In the genomic region with DNA sequence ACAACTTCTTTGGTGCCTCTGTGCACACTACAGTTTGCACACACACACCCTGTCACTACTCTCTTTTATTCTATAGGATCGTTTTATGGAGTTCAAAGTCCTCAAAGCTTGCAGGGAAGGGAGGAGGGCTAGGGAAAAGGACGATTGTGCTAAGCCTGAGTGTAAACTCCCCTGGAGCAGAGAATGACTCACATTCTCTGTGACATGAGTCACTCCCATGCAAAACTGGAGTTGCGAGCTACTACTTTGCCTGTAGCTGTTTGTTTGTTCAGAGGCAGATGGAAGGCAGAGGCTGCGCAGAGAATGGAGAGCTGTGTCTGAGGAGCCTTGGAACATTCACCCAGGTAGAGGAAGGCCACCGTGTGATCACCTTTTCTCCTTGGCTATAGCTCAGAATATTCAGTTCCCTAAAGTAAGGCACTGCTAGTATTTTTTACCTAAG, we compare ENCODE assay signal across 1 cellular context.
A peak's percentile ranks its signal among the peaks of the same experiment; 100 is the strongest.
TF ChIP-seq lines count a peak whose summit lies in the region.

No MANE protein-coding gene starts in this region.

TF ChIP-seq in HepG2, 621 proteins besides CTCF, POLR2A, EP300 and RAD21 (continued from another document and continues in another):
- no peak for TF ChIP-seq TERF1 (CRISPR knock-in tag; IDR thresholded peaks at IDR 0.05)
- TF ChIP-seq ZFP36 (IDR thresholded peaks at IDR 0.05; ENCODE audit: borderline replicate concordance, low read depth, low read length, partially characterized antibody) = no peak
- TF ChIP-seq, protein P1, sequence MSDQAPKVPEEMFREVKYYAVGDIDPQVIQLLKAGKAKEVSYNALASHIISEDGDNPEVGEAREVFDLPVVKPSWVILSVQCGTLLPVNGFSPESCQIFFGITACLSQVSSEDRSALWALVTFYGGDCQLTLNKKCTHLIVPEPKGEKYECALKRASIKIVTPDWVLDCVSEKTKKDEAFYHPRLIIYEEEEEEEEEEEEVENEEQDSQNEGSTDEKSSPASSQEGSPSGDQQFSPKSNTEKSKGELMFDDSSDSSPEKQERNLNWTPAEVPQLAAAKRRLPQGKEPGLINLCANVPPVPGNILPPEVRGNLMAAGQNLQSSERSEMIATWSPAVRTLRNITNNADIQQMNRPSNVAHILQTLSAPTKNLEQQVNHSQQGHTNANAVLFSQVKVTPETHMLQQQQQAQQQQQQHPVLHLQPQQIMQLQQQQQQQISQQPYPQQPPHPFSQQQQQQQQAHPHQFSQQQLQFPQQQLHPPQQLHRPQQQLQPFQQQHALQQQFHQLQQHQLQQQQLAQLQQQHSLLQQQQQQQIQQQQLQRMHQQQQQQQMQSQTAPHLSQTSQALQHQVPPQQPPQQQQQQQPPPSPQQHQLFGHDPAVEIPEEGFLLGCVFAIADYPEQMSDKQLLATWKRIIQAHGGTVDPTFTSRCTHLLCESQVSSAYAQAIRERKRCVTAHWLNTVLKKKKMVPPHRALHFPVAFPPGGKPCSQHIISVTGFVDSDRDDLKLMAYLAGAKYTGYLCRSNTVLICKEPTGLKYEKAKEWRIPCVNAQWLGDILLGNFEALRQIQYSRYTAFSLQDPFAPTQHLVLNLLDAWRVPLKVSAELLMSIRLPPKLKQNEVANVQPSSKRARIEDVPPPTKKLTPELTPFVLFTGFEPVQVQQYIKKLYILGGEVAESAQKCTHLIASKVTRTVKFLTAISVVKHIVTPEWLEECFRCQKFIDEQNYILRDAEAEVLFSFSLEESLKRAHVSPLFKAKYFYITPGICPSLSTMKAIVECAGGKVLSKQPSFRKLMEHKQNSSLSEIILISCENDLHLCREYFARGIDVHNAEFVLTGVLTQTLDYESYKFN (CRISPR knock-in tag; conservative IDR thresholded peaks at IDR 0.05) = peak; percentile 87
- peak; percentile 86 for TF ChIP-seq ZNF263 (CRISPR knock-in tag; IDR thresholded peaks at IDR 0.05)
- no peak for TF ChIP-seq ZNF143 (CRISPR knock-in tag; IDR thresholded peaks at IDR 0.05)
- no peak for TF ChIP-seq ZNF720 (CRISPR knock-in tag; IDR thresholded peaks at IDR 0.05)
- 0 out of 2 replicates have a peak, but pooled peaks have one; percentile 52 for TF ChIP-seq HNF1B (CRISPR knock-in tag; IDR thresholded peaks at IDR 0.05)
- TF ChIP-seq ARNTL (CRISPR knock-in tag; IDR thresholded peaks at IDR 0.05) = no peak
- TF ChIP-seq ZFP36L2 (CRISPR knock-in tag; IDR thresholded peaks at IDR 0.05) = no peak
- TF ChIP-seq HOMEZ (CRISPR knock-in tag; IDR thresholded peaks at IDR 0.05; ENCODE audit: low read depth) = peak; percentile 97
- TF ChIP-seq ZNF136 (CRISPR knock-in tag; IDR thresholded peaks at IDR 0.05; ENCODE audit: low read depth) = 0 out of 2 replicates have a peak, but pooled peaks have one; percentile 66
- TF ChIP-seq ZNF766 (CRISPR knock-in tag; IDR thresholded peaks at IDR 0.05; ENCODE audit: borderline replicate concordance) = no peak
- no peak for TF ChIP-seq ZNF326 (CRISPR knock-in tag; IDR thresholded peaks at IDR 0.05; ENCODE audit: borderline replicate concordance)
- TF ChIP-seq REXO4 (CRISPR knock-in tag; IDR thresholded peaks at IDR 0.05; ENCODE audit: borderline replicate concordance) = no peak
- no peak for TF ChIP-seq ZNF543 (CRISPR knock-in tag; IDR thresholded peaks at IDR 0.05)
- no peak for TF ChIP-seq HINFP (CRISPR knock-in tag; IDR thresholded peaks at IDR 0.05; ENCODE audit: low read depth)
- 0 out of 2 replicates have a peak, but pooled peaks have one; percentile 22 for TF ChIP-seq MEIS1 (CRISPR knock-in tag; IDR thresholded peaks at IDR 0.05; ENCODE audit: borderline replicate concordance)
- no peak for TF ChIP-seq AKNA (CRISPR knock-in tag; IDR thresholded peaks at IDR 0.05; ENCODE audit: borderline replicate concordance)
- peak; percentile 75 for TF ChIP-seq FOXO1 (CRISPR knock-in tag; IDR thresholded peaks at IDR 0.05)
- no peak for TF ChIP-seq ZNF329 (CRISPR knock-in tag; IDR thresholded peaks at IDR 0.05; ENCODE audit: low read depth)
- no peak for TF ChIP-seq MAZ (IDR thresholded peaks at IDR 0.05; ENCODE audit: borderline replicate concordance, low read depth, low read length)
- TF ChIP-seq MAZ (CRISPR knock-in tag; IDR thresholded peaks at IDR 0.05; ENCODE audit: low read depth) = no peak
- TF ChIP-seq KDM3A (CRISPR knock-in tag; IDR thresholded peaks at IDR 0.05; ENCODE audit: low read depth) = peak; percentile 69; the same call in 1 of the 2 replicates
- peak; percentile 59; the same call in 1 of the 2 replicates for TF ChIP-seq ZNF264 (CRISPR knock-in tag; IDR thresholded peaks at IDR 0.05)
- TF ChIP-seq CCDC6 (CRISPR knock-in tag; IDR thresholded peaks at IDR 0.05) = no peak
- no peak for TF ChIP-seq ETV6 (CRISPR knock-in tag; conservative IDR thresholded peaks at IDR 0.05)
- no peak for TF ChIP-seq TCF12 (IDR thresholded peaks at IDR 0.05)
- no peak for TF ChIP-seq TCF12 (CRISPR knock-in tag; IDR thresholded peaks at IDR 0.05)
- TF ChIP-seq TRAFD1 (CRISPR knock-in tag; IDR thresholded peaks at IDR 0.05; ENCODE audit: borderline replicate concordance) = no peak
- TF ChIP-seq ZMYM2 (CRISPR knock-in tag; IDR thresholded peaks at IDR 0.05) = peak; percentile 79
- TF ChIP-seq FLYWCH1 (CRISPR knock-in tag; IDR thresholded peaks at IDR 0.05) = no peak
- TF ChIP-seq YEATS4 (CRISPR knock-in tag; IDR thresholded peaks at IDR 0.05; ENCODE audit: borderline replicate concordance) = peak; percentile 29; the same call in 1 of the 2 replicates
- TF ChIP-seq PITX1 (CRISPR knock-in tag; IDR thresholded peaks at IDR 0.05) = peak; percentile 84; the same call in 1 of the 2 replicates
- TF ChIP-seq ZNF546 (CRISPR knock-in tag; conservative IDR thresholded peaks at IDR 0.05) = no peak
- 0 out of 2 replicates have a peak, but pooled peaks have one; percentile 38 for TF ChIP-seq SMARCE1 (IDR thresholded peaks at IDR 0.05; ENCODE audit: borderline replicate concordance)
- TF ChIP-seq, protein P2, sequence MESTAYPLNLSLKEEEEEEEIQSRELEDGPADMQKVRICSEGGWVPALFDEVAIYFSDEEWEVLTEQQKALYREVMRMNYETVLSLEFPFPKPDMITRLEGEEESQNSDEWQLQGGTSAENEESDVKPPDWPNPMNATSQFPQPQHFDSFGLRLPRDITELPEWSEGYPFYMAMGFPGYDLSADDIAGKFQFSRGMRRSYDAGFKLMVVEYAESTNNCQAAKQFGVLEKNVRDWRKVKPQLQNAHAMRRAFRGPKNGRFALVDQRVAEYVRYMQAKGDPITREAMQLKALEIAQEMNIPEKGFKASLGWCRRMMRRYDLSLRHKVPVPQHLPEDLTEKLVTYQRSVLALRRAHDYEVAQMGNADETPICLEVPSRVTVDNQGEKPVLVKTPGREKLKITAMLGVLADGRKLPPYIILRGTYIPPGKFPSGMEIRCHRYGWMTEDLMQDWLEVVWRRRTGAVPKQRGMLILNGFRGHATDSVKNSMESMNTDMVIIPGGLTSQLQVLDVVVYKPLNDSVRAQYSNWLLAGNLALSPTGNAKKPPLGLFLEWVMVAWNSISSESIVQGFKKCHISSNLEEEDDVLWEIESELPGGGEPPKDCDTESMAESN (CRISPR knock-in tag; conservative IDR thresholded peaks at IDR 0.05) = no peak
- TF ChIP-seq TSC22D2 (CRISPR knock-in tag; IDR thresholded peaks at IDR 0.05; ENCODE audit: borderline replicate concordance) = no peak
- peak; percentile 25; the same call in 1 of the 2 replicates for TF ChIP-seq ZNF652 (CRISPR knock-in tag; IDR thresholded peaks at IDR 0.05; ENCODE audit: borderline replicate concordance, low read depth)
- TF ChIP-seq ZSCAN21 (CRISPR knock-in tag; IDR thresholded peaks at IDR 0.05; ENCODE audit: borderline replicate concordance) = no peak
- TF ChIP-seq ZBTB46 (CRISPR knock-in tag; IDR thresholded peaks at IDR 0.05; ENCODE audit: borderline replicate concordance) = no peak
